ENCODE assay signal across 7 cellular contexts in genomic region chr9:117411547-117411946, GRCh38. TPM values are rescaled to one million over a fixed set of nuclear protein-coding genes. Genes with fewer than 3 reads are reported as not detected.
DNase-seq lines count a peak whose midpoint lies in the region; ATAC-seq and TF ChIP-seq lines count a peak whose summit lies in the region.

No MANE protein-coding gene starts in this region.

- no peak overlapping the region for H2AFZ ChIP-seq in smooth muscle cell (ENCODE audit: low read depth)

- peak; percentile 34 to 49 for ATAC-seq in right cardiac atrium
- ATAC-seq in HG03159 (IDR thresholded peaks at IDR 0.05; ENCODE audit: unreplicated experiment): no peak

- H3K36me3 ChIP-seq in smooth muscle cell (ENCODE audit: low read depth): no peaks in the 10 kb centered on the region

- no peak overlapping the region for H3K4me3 ChIP-seq in right cardiac atrium (ENCODE audit: low read length)
- H3K4me3 ChIP-seq in smooth muscle cell: no peak overlapping the region

- DNase-seq in GM03348 (ENCODE audit: low spot score) (peak; percentile 43), HK-2 (ENCODE audit: unreplicated experiment) (peak; percentile 31), SW480 (ENCODE audit: low spot score) (peak; percentile 61), right cardiac atrium (peak in 2 of 3 donors; percentile 55 to 57), smooth muscle cell (lab: John Stamatoyannopoulos, UW; ENCODE audit: unreplicated experiment) (no peak), cortex of kidney (lab: John Stamatoyannopoulos, UW) (no peak)

- no peak overlapping the region for H3K27ac ChIP-seq in right cardiac atrium (ENCODE audit: low read length)
- H3K27ac ChIP-seq in smooth muscle cell (ENCODE audit: low read depth): no peak overlapping the region

- 12% methylated on average over 4 of the region's 4 CpGs for WGBS in right cardiac atrium
- WGBS in smooth muscle cell (ENCODE audit: low lambda C conversion rate): 10% methylated on average over 4 of the region's 4 CpGs

- H3K4me1 ChIP-seq in right cardiac atrium (ENCODE audit: control insufficient read depth, insufficient read depth, low read length) (no peaks in the 10 kb centered on the region), smooth muscle cell (ENCODE audit: low read depth) (peaks cover 21% of the 10 kb centered on the region)

- H4K20me1 ChIP-seq in smooth muscle cell (ENCODE audit: low read depth): no peaks in the 10 kb centered on the region

- intact Hi-C loops in right cardiac atrium (cut with DNase I): loop anchor here in 1 of 4 donors (10.0 kb wide), 1 partner anchor 147 kb away; no protein-coding TSS in a partner anchor

- TF ChIP-seq CTCF in smooth muscle cell (IDR thresholded peaks at IDR 0.05; ENCODE audit: borderline replicate concordance, insufficient read depth, poor library complexity, severe bottlenecking): peak; percentile 80

- no peak overlapping the region for H3K9ac ChIP-seq in smooth muscle cell (ENCODE audit: low read depth)

- peaks cover 5% of the 10 kb centered on the region for H3F3A ChIP-seq in smooth muscle cell (ENCODE audit: low read depth)

- H3K27me3 ChIP-seq in right cardiac atrium (ENCODE audit: control insufficient read depth, insufficient read depth): no peaks in the 10 kb centered on the region
- peaks cover 42% of the 10 kb centered on the region for H3K27me3 ChIP-seq in smooth muscle cell (ENCODE audit: low read depth)

- no peaks in the 10 kb centered on the region for H3K79me2 ChIP-seq in smooth muscle cell (ENCODE audit: low read depth)

- H3K4me2 ChIP-seq in smooth muscle cell: no peak overlapping the region

- no peaks in the 10 kb centered on the region for H3K9me3 ChIP-seq in right cardiac atrium (ENCODE audit: control insufficient read depth, low read length)
- no peaks in the 10 kb centered on the region for H3K9me3 ChIP-seq in smooth muscle cell (replicated peaks; ENCODE audit: low read depth)

RNA-seq across cellular contexts. Expression of gene ASTN2, which starts 3.3 kb away (rescaled TPM):
- total RNA-seq in right cardiac atrium (10 to 100 TPM; 58.3 to 79.3 (median 62.3) TPM), smooth muscle cell (6.7 and 7.0 TPM in 2 replicates)
- polyA plus RNA-seq in right cardiac atrium (18.1 TPM), smooth muscle cell (6.5 and 9.3 TPM in 2 replicates)

Comparison
In these comparisons a context has a peak if more than half of its experiments do, and no peak if none do; other contexts are left out.
1. DNase-seq: peak in GM03348 (single experiment), HK-2 (single experiment), SW480 (single experiment) and right cardiac atrium (2 of 3); none in smooth muscle cell (single experiment) and cortex of kidney (single experiment).